Comparison of ENCODE assay signal across 7 cellular contexts in the genomic region with DNA sequence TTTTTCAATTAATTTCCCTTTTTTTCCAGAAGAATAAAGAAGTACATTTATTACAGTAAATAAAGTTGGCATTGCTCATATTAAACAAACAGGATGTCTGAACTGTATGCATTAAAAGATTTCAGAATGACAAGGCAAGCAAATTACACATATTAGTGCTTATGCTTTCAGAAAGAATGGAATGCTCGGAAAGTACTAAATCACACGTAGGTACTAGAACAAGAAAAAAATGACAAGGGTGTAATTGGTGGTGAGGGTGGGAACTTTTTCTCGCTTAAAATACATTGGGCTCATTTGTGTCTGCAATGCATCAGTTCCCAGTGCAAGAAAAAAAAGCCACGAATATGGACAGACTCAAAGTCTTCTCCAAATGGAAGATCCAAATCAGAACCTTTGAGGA. TPM values are rescaled to one million over a fixed set of nuclear protein-coding genes. Genes with fewer than 3 reads are reported as not detected.
DNase-seq lines count a peak whose midpoint lies in the region; ATAC-seq and TF ChIP-seq lines count a peak whose summit lies in the region.

No MANE protein-coding gene starts in this region.

- peak; percentile 1 for ATAC-seq in GM19351 (IDR thresholded peaks at IDR 0.05; ENCODE audit: unreplicated experiment)
- ATAC-seq in HG03108 (IDR thresholded peaks at IDR 0.05; ENCODE audit: unreplicated experiment) = peak; percentile 1

- no peaks in the 10 kb centered on the region for H3K36me3 ChIP-seq in ascending aorta
- no peaks in the 10 kb centered on the region for H3K36me3 ChIP-seq in smooth muscle cell (ENCODE audit: low read depth)

- peak overlapping the region; percentile 41 for H2AFZ ChIP-seq in smooth muscle cell (ENCODE audit: low read depth)

- H3K4me3 ChIP-seq in ascending aorta (peak overlapping the region in 1 of 2 donors; percentile 10), smooth muscle cell (no peak overlapping the region)

- intact Hi-C loops in ascending aorta (cut with DNase I) = no loop called here

- H3K9me3 ChIP-seq in ascending aorta (no peaks in the 10 kb centered on the region), smooth muscle cell (replicated peaks; ENCODE audit: low read depth) (no peaks in the 10 kb centered on the region)

- H3K9ac ChIP-seq in smooth muscle cell (ENCODE audit: low read depth) = peak overlapping the region; percentile 41

- H4K20me1 ChIP-seq in smooth muscle cell (ENCODE audit: low read depth) = no peaks in the 10 kb centered on the region

- 66% methylated on average over 4 of the region's 4 CpGs for WGBS in smooth muscle cell (ENCODE audit: low lambda C conversion rate)

- no peaks in the 10 kb centered on the region for H3K79me2 ChIP-seq in smooth muscle cell (ENCODE audit: low read depth)

- no peak for TF ChIP-seq CTCF in ascending aorta (IDR thresholded peaks at IDR 0.05)
- no peak for TF ChIP-seq CTCF in smooth muscle cell (IDR thresholded peaks at IDR 0.05; ENCODE audit: borderline replicate concordance, insufficient read depth, poor library complexity, severe bottlenecking)

- DNase-seq in ascending aorta (ENCODE audit: low spot score in 2 of 2) (no peak), smooth muscle cell (lab: John Stamatoyannopoulos, UW; ENCODE audit: unreplicated experiment) (no peak), putamen (ENCODE audit: low spot score) (no peak), NCI-H1436 (lab: John Stamatoyannopoulos, UW) (no peak), RPMI8226 (no peak)

- H3K27ac ChIP-seq in ascending aorta (peak overlapping the region; percentile 47 to 52), smooth muscle cell (ENCODE audit: low read depth) (peak overlapping the region; percentile 91)

- no peaks in the 10 kb centered on the region for H3K27me3 ChIP-seq in ascending aorta
- H3K27me3 ChIP-seq in smooth muscle cell (ENCODE audit: low read depth) = no peaks in the 10 kb centered on the region

- H3K4me1 ChIP-seq in ascending aorta = peaks cover 5 to 14% of the 10 kb centered on the region in 2 donors
- H3K4me1 ChIP-seq in smooth muscle cell (ENCODE audit: low read depth) = peaks cover 18% of the 10 kb centered on the region

- peaks cover 23% of the 10 kb centered on the region for H3F3A ChIP-seq in smooth muscle cell (ENCODE audit: low read depth)

- peak overlapping the region; percentile 64 for H3K4me2 ChIP-seq in smooth muscle cell

RNA-seq across cellular contexts. Expression of a gene that starts 33.3 kb away (rescaled TPM):
- 87.0 TPM for total RNA-seq in ascending aorta
- total RNA-seq in smooth muscle cell = 333 and 376 TPM in 2 replicates
- polyA plus RNA-seq in smooth muscle cell = 140 and 152 TPM in 2 replicates
